Comparison of ENCODE assay signal across 28 cellular contexts in genomic region chr3:168030488-168031054, GRCh38.
DNase-seq lines count a peak whose midpoint lies in the region; ATAC-seq and TF ChIP-seq lines count a peak whose summit lies in the region.
"Had no signal": no experiment of that assay in that cellular context is flagged by ENCODE, and none has a peak within 500 bp of the region (broad histone marks: within the 10 kb centered on the region; RNA-seq: fewer than 3 reads in every experiment).

No MANE protein-coding gene starts in this region.

- peak overlapping the region; percentile 7 for H3K27ac Mint-ChIP-seq in glutamatergic neuron (ENCODE audit: unreplicated experiment)
- H3K27ac Mint-ChIP-seq: activated CD4-positive, alpha-beta T cell treated with anti-CD3 and anti-CD28 coated beads, Interleukin-2, amount 10 ng/mL, durations not matched to agents 7 days and 5 days; activated CD8-positive, alpha-beta memory T cell treated with anti-CD3 and anti-CD28 coated beads, Interleukin-2, amount 10 ng/mL, durations not matched to agents 7 days and 5 days; activated T-helper 1 cell treated with anti-CD3 and anti-CD28 coated beads, Interleukin-12 subunit alpha, Interleukin-12 subunit beta, Interleukin-2, Interleukin-4 antibody, amounts not matched to agents 30 ng/mL and 10 ng/mL and 1 ng/mL, durations not matched to agents 14 hours and 24 hours and 36 hours; CD14-positive monocyte; HFFc6; natural killer cell; stimulated activated naive B cell treated with anti-CD40 and anti-IgM and Interleukin-4, amounts not matched to agents 10 μg/mL and 1 μg/mL and 100 μg/mL, for 72 hours had no signal

- TF ChIP-seq CTCF in glutamatergic neuron (IDR thresholded peaks at IDR 0.05; ENCODE audit: partially characterized antibody, unreplicated experiment), result no peak

- peaks cover 10% of the 10 kb centered on the region for H3K36me3 Mint-ChIP-seq in glutamatergic neuron (ENCODE audit: unreplicated experiment)

- no peak overlapping the region for H3K4me3 Mint-ChIP-seq in glutamatergic neuron (ENCODE audit: unreplicated experiment)
- H3K4me3 Mint-ChIP-seq: activated CD4-positive, alpha-beta T cell treated with anti-CD3 and anti-CD28 coated beads, Interleukin-2, amount 10 ng/mL, durations not matched to agents 7 days and 5 days; activated CD8-positive, alpha-beta memory T cell treated with anti-CD3 and anti-CD28 coated beads, Interleukin-2, amount 10 ng/mL, durations not matched to agents 7 days and 5 days; activated T-helper 1 cell treated with anti-CD3 and anti-CD28 coated beads, Interleukin-12 subunit alpha, Interleukin-12 subunit beta, Interleukin-2, Interleukin-4 antibody, amounts not matched to agents 30 ng/mL and 10 ng/mL and 1 ng/mL, durations not matched to agents 14 hours and 24 hours and 36 hours; CD14-positive monocyte; HFFc6; natural killer cell; stimulated activated naive B cell treated with anti-CD40 and anti-IgM and Interleukin-4, amounts not matched to agents 10 μg/mL and 1 μg/mL and 100 μg/mL, for 72 hours had no signal

- H3K4me1 Mint-ChIP-seq in glutamatergic neuron (ENCODE audit: low read depth, unreplicated experiment), result peaks cover 11% of the 10 kb centered on the region
- H3K4me1 Mint-ChIP-seq: stimulated activated naive B cell treated with anti-CD40 and anti-IgM and Interleukin-4, amounts not matched to agents 10 μg/mL and 1 μg/mL and 100 μg/mL, for 72 hours had no signal

- peaks cover 4% of the 10 kb centered on the region for H3K9me3 Mint-ChIP-seq in glutamatergic neuron (ENCODE audit: unreplicated experiment)
- H3K9me3 Mint-ChIP-seq: activated CD4-positive, alpha-beta T cell treated with anti-CD3 and anti-CD28 coated beads, Interleukin-2, amount 10 ng/mL, durations not matched to agents 7 days and 5 days; activated T-helper 1 cell treated with anti-CD3 and anti-CD28 coated beads, Interleukin-12 subunit alpha, Interleukin-12 subunit beta, Interleukin-2, Interleukin-4 antibody, amounts not matched to agents 30 ng/mL and 10 ng/mL and 1 ng/mL, durations not matched to agents 14 hours and 24 hours and 36 hours; HFFc6; natural killer cell had no signal

- peak; percentile 19 for DNase-seq in NOMO-1 treated with DMSO at 0.1 percent for 48 hours (lab: John Stamatoyannopoulos, UW; ENCODE audit: unreplicated experiment)
- no peak for DNase-seq in NOMO-1 (lab: John Stamatoyannopoulos, UW; ENCODE audit: unreplicated experiment in 2 of 2)
- DNase-seq in MV-4-11 (lab: John Stamatoyannopoulos, UW), result peak; percentile 38
- peak; percentile 5 for DNase-seq in NCI-H526 treated with DMSO at 0.1 percent for 48 hours (lab: John Stamatoyannopoulos, UW)
- no peak for DNase-seq in glutamatergic neuron
- DNase-seq: activated CD4-positive, alpha-beta T cell treated with anti-CD3 and anti-CD28 coated beads, Interleukin-2, amount 10 ng/mL, durations not matched to agents 7 days and 5 days; activated CD8-positive, alpha-beta memory T cell treated with anti-CD3 and anti-CD28 coated beads, Interleukin-2, amount 10 ng/mL, durations not matched to agents 7 days and 5 days; activated naive CD4-positive, alpha-beta T cell treated with anti-CD3 and anti-CD28 coated beads, Interleukin-2, amount 50 U/mL, for 16 hours; anterior cingulate cortex; central memory CD4-positive, alpha-beta T cell; DMS79; dorsolateral prefrontal cortex; foreskin fibroblast; HFFc6; natural killer cell; NCI-H748 treated with DMSO at 0.1 percent for 48 hours; PC-9; retina; SIG-M5; stimulated activated CD4-positive, alpha-beta T cell treated with anti-CD3 and anti-CD28 coated beads, Interleukin-2, amount 100 ng/mL, for 48 hours; stimulated activated naive B cell treated with anti-CD40 and anti-IgM and Interleukin-4, amounts not matched to agents 10 μg/mL and 1 μg/mL and 100 μg/mL, for 72 hours; T-helper 1 cell; testis had no signal

- ATAC-seq in HG03432 (IDR thresholded peaks at IDR 0.05; ENCODE audit: unreplicated experiment) (no peak), esophagus mucosa (no peak)
- ATAC-seq: activated CD8-positive, alpha-beta memory T cell treated with anti-CD3 and anti-CD28 coated beads, Interleukin-2, amount 10 ng/mL, durations not matched to agents 7 days and 5 days; GM12878; natural killer cell; stimulated activated naive B cell treated with anti-CD40 and anti-IgM and Interleukin-4, amounts not matched to agents 10 μg/mL and 1 μg/mL and 100 μg/mL, for 72 hours had no signal

- no peaks in the 10 kb centered on the region for H3K27me3 Mint-ChIP-seq in glutamatergic neuron (ENCODE audit: unreplicated experiment)
- H3K27me3 Mint-ChIP-seq: activated CD4-positive, alpha-beta T cell treated with anti-CD3 and anti-CD28 coated beads, Interleukin-2, amount 10 ng/mL, durations not matched to agents 7 days and 5 days; activated CD8-positive, alpha-beta memory T cell treated with anti-CD3 and anti-CD28 coated beads, Interleukin-2, amount 10 ng/mL, durations not matched to agents 7 days and 5 days; stimulated activated naive B cell treated with anti-CD40 and anti-IgM and Interleukin-4, amounts not matched to agents 10 μg/mL and 1 μg/mL and 100 μg/mL, for 72 hours had no signal

Comparison
In these comparisons a context has a peak if more than half of its experiments do, and no peak if none do; other contexts are left out.
1. DNase-seq: peak in NOMO-1 treated with DMSO at 0.1 percent for 48 hours (single experiment), MV-4-11 (single experiment) and NCI-H526 treated with DMSO at 0.1 percent for 48 hours (single experiment); none in NOMO-1 (0 of 2) and glutamatergic neuron (single experiment).